Comparison of ENCODE assay signal across 17 cellular contexts in genomic region chr18:79979843-79980242, GRCh38.
"Had no signal": no experiment of that assay in that cellular context is flagged by ENCODE, and none has a peak within 500 bp of the region (broad histone marks: within the 10 kb centered on the region; RNA-seq: fewer than 3 reads in every experiment).

No MANE protein-coding gene starts in this region.

- H3K27me3 Mint-ChIP-seq: activated T-helper 17 cell treated with anti-CD3 and anti-CD28 coated beads, Interleukin-2, amount 50 U/mL, for 72 hours; dendritic cell treated with granulocyte-macrophage colony-stimulating factor and Interleukin-4, amounts not matched to agents 40 ng/mL and 50 ng/mL, for 4 days; naive thymus-derived CD8-positive, alpha-beta T cell; stimulated activated memory B cell treated with anti-CD40 and anti-IgM and Interleukin-4, amounts not matched to agents 10 μg/mL and 1 μg/mL and 100 μg/mL, for 72 hours; T-cell had no signal

- H3K27ac ChIP-seq: epithelial cell of prostate, foreskin keratinocyte, hepatocyte, neutrophil, pancreas, thyroid gland had no signal

- H3K4me1 ChIP-seq: foreskin keratinocyte had no signal

- ATAC-seq: activated T-helper 17 cell treated with anti-CD3 and anti-CD28 coated beads, Interleukin-2, amount 50 U/mL, for 72 hours; foreskin keratinocyte; naive thymus-derived CD8-positive, alpha-beta T cell; pancreas; sciatic nerve; stimulated activated memory B cell treated with anti-CD40 and anti-IgM and Interleukin-4, amounts not matched to agents 10 μg/mL and 1 μg/mL and 100 μg/mL, for 72 hours; T-cell had no signal

- H3K4me3 Mint-ChIP-seq: activated T-helper 17 cell treated with anti-CD3 and anti-CD28 coated beads, Interleukin-2, amount 50 U/mL, for 72 hours; dendritic cell treated with granulocyte-macrophage colony-stimulating factor and Interleukin-4, amounts not matched to agents 40 ng/mL and 50 ng/mL, for 4 days; stimulated activated memory B cell treated with anti-CD40 and anti-IgM and Interleukin-4, amounts not matched to agents 10 μg/mL and 1 μg/mL and 100 μg/mL, for 72 hours had no signal

- H3K4me3 ChIP-seq: hepatocyte, pancreas, thyroid gland had no signal

- H3K36me3 ChIP-seq: pancreas had no signal

- H3K9me3 ChIP-seq: neutrophil, pancreas, thyroid gland had no signal

- DNase-seq: activated CD4-positive, alpha-beta T cell treated with anti-CD3 and anti-CD28 coated beads, Interleukin-2, amount 50 U/mL, for 1 hour; activated naive CD4-positive, alpha-beta T cell treated with Interleukin-2 at 50 U/mL for 16 hours; effector memory CD4-positive, alpha-beta T cell; foreskin keratinocyte; mesenchymal stem cell; naive thymus-derived CD8-positive, alpha-beta T cell; pancreas; stimulated activated CD4-positive, alpha-beta T cell treated with anti-CD3 and anti-CD28 coated beads, Interleukin-4, amount 100 ng/mL, for 4 hours; T-cell; thyroid gland had no signal

- H3K27me3 ChIP-seq: foreskin keratinocyte, hepatocyte, neutrophil, pancreas, thyroid gland had no signal

- H3K27ac Mint-ChIP-seq: activated T-helper 17 cell treated with anti-CD3 and anti-CD28 coated beads, Interleukin-2, amount 50 U/mL, for 72 hours; dendritic cell treated with granulocyte-macrophage colony-stimulating factor and Interleukin-4, amounts not matched to agents 40 ng/mL and 50 ng/mL, for 4 days; stimulated activated memory B cell treated with anti-CD40 and anti-IgM and Interleukin-4, amounts not matched to agents 10 μg/mL and 1 μg/mL and 100 μg/mL, for 72 hours had no signal

- H3K9me3 Mint-ChIP-seq: activated T-helper 17 cell treated with anti-CD3 and anti-CD28 coated beads, Interleukin-2, amount 50 U/mL, for 72 hours; dendritic cell treated with granulocyte-macrophage colony-stimulating factor and Interleukin-4, amounts not matched to agents 40 ng/mL and 50 ng/mL, for 4 days; naive thymus-derived CD8-positive, alpha-beta T cell; stimulated activated memory B cell treated with anti-CD40 and anti-IgM and Interleukin-4, amounts not matched to agents 10 μg/mL and 1 μg/mL and 100 μg/mL, for 72 hours; T-cell had no signal
